ENCODE assay signal across 11 cellular contexts in the genomic region with DNA sequence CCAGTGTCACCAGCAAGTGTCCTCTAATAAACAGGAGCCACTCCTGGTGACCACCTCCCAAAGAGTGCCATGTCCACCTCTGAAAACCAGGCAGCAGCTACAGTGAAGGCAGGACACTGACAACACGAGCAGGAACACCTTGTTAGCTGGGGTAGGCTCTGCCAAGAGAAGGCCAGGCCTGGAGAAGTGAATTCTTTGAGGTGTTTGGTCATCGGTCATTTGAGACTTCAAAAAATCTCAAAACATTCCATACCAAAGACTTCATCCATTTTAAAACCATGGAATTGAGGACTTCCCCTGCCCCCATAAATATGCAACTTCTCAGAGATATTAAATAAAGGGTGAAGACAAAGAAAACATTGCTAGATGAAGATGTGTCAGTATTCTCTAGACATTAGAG.
"Had no signal": no experiment of that assay in that cellular context is flagged by ENCODE, and none has a peak within 500 bp of the region (broad histone marks: within the 10 kb centered on the region; RNA-seq: fewer than 3 reads in every experiment).

No MANE protein-coding gene starts in this region.

- H3K9ac ChIP-seq: parathyroid adenoma had no signal

- H3K27me3 ChIP-seq: body of pancreas, heart left ventricle, thyroid gland had no signal

- DNase-seq: activated CD4-positive, alpha-beta T cell treated with anti-CD3 and anti-CD28 coated beads, Interleukin-2, amount 50 U/mL, for 4 hours; activated CD4-positive, CD25-positive, alpha-beta regulatory T cell treated with anti-CD3 and anti-CD28 coated beads, Interleukin-2, amount 50 U/mL, for 72 hours; activated naive CD4-positive, alpha-beta T cell treated with anti-CD3 and anti-CD28 coated beads for 36 hours; body of pancreas; central memory CD4-positive, alpha-beta T cell; effector memory CD8-positive, alpha-beta T cell; foreskin melanocyte; heart left ventricle; naive B cell; thyroid gland had no signal

- H3K4me3 ChIP-seq: body of pancreas, heart left ventricle, thyroid gland had no signal

- H3K36me3 ChIP-seq: heart left ventricle, thyroid gland had no signal

- H3K4me1 ChIP-seq: parathyroid adenoma had no signal

- H3K9me3 ChIP-seq: body of pancreas, heart left ventricle, thyroid gland had no signal
